9 cellular contexts compared by ENCODE assay signal in the genomic region with DNA sequence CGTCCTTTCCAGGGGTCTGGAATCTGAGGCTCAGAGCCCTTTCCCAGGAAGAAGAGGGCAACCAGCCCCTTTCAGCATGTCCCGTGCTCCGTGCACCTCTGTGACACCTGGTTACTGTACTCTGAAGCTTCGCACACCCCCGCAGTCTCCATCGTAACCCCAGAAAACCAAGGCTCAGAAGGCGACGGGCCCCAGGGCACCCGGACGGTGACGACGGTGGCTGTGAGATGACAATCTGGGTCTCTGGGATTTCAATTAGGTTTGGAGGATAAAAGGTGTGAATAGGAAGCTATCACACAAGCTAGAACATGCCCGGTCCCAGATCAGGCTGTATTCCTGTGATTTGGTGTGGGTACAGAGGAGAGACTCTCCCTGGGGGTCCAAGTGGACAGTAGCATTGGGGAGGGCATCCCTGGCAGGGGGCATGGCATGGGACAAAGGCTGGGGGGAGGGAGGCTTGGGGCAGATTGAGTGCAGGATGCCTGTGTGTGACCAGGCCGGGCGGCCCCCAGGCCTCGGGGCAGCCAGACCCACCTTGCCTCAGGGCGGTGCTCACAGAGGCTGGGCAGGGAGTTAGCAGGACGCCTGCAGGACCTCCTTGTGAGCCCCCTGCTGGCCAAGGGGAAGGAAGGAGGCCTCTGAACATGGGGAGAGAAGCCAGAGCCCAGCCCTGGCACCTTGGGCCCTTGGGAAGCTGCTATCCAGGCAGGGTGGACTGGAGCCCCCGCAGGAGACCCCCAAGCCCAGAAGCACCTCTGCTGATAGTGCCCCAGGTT. TPM values are rescaled to one million over a fixed set of nuclear protein-coding genes. Genes with fewer than 3 reads are reported as not detected.
DNase-seq lines count a peak whose midpoint lies in the region; ATAC-seq and TF ChIP-seq lines count a peak whose summit lies in the region.
"Had no signal": no experiment of that assay in that cellular context is flagged by ENCODE, and none has a peak within 500 bp of the region (broad histone marks: within the 10 kb centered on the region; RNA-seq: fewer than 3 reads in every experiment).

No MANE protein-coding gene starts in this region.

- no peak for ATAC-seq in GM21367 (IDR thresholded peaks at IDR 0.05; ENCODE audit: unreplicated experiment)
- ATAC-seq in HG03342 (IDR thresholded peaks at IDR 0.05; ENCODE audit: unreplicated experiment), result no peak

- no peak for DNase-seq in AG04449 (ENCODE audit: low read depth, low spot score)
- DNase-seq in GM06990 (ENCODE audit: extremely low read depth, insufficient read length), result no peak
- peak; percentile 61 for DNase-seq in SK-MEL-5 (ENCODE audit: low read depth, low spot score)
- DNase-seq in fibroblast of pulmonary artery (ENCODE audit: low read depth), result no peak
- DNase-seq in pons (ENCODE audit: low spot score), result no peak
- DNase-seq in GM19238 (ENCODE audit: insufficient read length, low spot score), result no peak

- in situ Hi-C loops in SK-MEL-5 (cut with HindIII; ENCODE audit: low pct_unique_long_range_greater_than_20kb, low sequenced_read_pairs), result no loop called here

- POLR2A ChIA-PET in AG04449 (lab: Yijun Ruan, JAX), result no interaction called here

- no peaks in the 10 kb centered on the region for H3K36me3 ChIP-seq in GM06990 (ENCODE audit: control insufficient read depth, insufficient read depth, low read length)

- H3K4me3 ChIP-seq in AG04449 (ENCODE audit: low read depth, low read length), result no peak overlapping the region
- H3K4me3 ChIP-seq in GM06990 (replicated peaks; ENCODE audit: low read depth, low read length), result no peak overlapping the region
- no peak overlapping the region for H3K4me3 ChIP-seq in fibroblast of pulmonary artery (replicated peaks; ENCODE audit: low read depth, low read length)

- H3K27me3 ChIP-seq in GM06990 (replicated peaks; ENCODE audit: control insufficient read depth, insufficient read depth, low read length), result peaks cover 2% of the 10 kb centered on the region; the same call in 1 of the 2 replicates

- CTCF ChIA-PET in AG04449 (lab: Yijun Ruan, JAX), result no interaction called here

- TF ChIP-seq CTCF in AG04449 (IDR thresholded peaks at IDR 0.05; ENCODE audit: insufficient read depth, low read length, missing control alignments) (peak; percentile 41), GM06990 (IDR thresholded peaks at IDR 0.05; ENCODE audit: insufficient read depth, low read length, poor library complexity, severe bottlenecking) (peak; percentile 61), fibroblast of pulmonary artery (IDR thresholded peaks at IDR 0.05; ENCODE audit: low read length, missing control alignments) (peak; percentile 42)

RNA-seq across cellular contexts. Expression of a gene that starts 23.4 kb away (rescaled TPM):
- total RNA-seq in SK-MEL-5 (2014; rRNA removed; shearing (Covaris generic)), result 118 and 130 TPM in 2 replicates
- polyA plus RNA-seq in SK-MEL-5 (2015; cell fraction: cytosol; rRNA removed), result 105 and 123 TPM in 2 replicates
- polyA plus RNA-seq in SK-MEL-5 (2015; cell fraction: nucleus; rRNA removed), result 446 and 512 TPM in 2 replicates

RNA-seq across cellular contexts. Expression of a gene that starts 37.3 kb away (rescaled TPM):
- total RNA-seq in SK-MEL-5 (2014; rRNA removed; shearing (Covaris generic)), result 0.16 and 0.19 TPM in 2 replicates
- 0.17 and 2.5 TPM in 2 replicates for polyA plus RNA-seq in SK-MEL-5 (2015; cell fraction: cytosol; rRNA removed)
- 0.04 and 0.35 TPM in 2 replicates for polyA plus RNA-seq in SK-MEL-5 (2015; cell fraction: nucleus; rRNA removed)
- total RNA-seq: mononuclear cell had no signal
